In genomic region chr3:168988867-168989266, GRCh38 we compare ENCODE assay signal across 18 cellular contexts.
A peak's percentile ranks its signal among the peaks of the same experiment; 100 is the strongest.
DNase-seq lines count a peak whose midpoint lies in the region; ATAC-seq and TF ChIP-seq lines count a peak whose summit lies in the region.
"Had no signal": no experiment of that assay in that cellular context is flagged by ENCODE, and none has a peak within 500 bp of the region (broad histone marks: within the 10 kb centered on the region; RNA-seq: fewer than 3 reads in every experiment).

No MANE protein-coding gene starts in this region.

- no peaks in the 10 kb centered on the region for H3K79me2 ChIP-seq in ACC112 (ENCODE audit: control insufficient read depth, insufficient read depth, low read length, unreplicated experiment)
- no peaks in the 10 kb centered on the region for H3K79me2 ChIP-seq in smooth muscle cell (ENCODE audit: low read depth)

- H2AFZ ChIP-seq in ACC112 (ENCODE audit: low read length, unreplicated experiment) = peak overlapping the region; percentile 8
- H2AFZ ChIP-seq in smooth muscle cell (ENCODE audit: low read depth) = peak overlapping the region; percentile 3

- no peak overlapping the region for H3K4me2 ChIP-seq in smooth muscle cell

- H4K20me1 ChIP-seq in smooth muscle cell (ENCODE audit: low read depth) = no peaks in the 10 kb centered on the region

- H3K27me3 ChIP-seq in ACC112 (ENCODE audit: insufficient read depth, low read length) (no peaks in the 10 kb centered on the region), smooth muscle cell (ENCODE audit: low read depth) (no peaks in the 10 kb centered on the region)
- H3K27me3 ChIP-seq: BE2C had no signal

- H3K4me3 ChIP-seq in ACC112 (ENCODE audit: low read depth, low read length) (no peak overlapping the region), smooth muscle cell (no peak overlapping the region)

- 93% methylated on average over 1 of the region's 1 CpG for WGBS in smooth muscle cell (ENCODE audit: low lambda C conversion rate)

- H3K36me3 ChIP-seq in ACC112 (ENCODE audit: insufficient read depth, low read length) = no peaks in the 10 kb centered on the region
- no peaks in the 10 kb centered on the region for H3K36me3 ChIP-seq in smooth muscle cell (ENCODE audit: low read depth)
- H3K36me3 ChIP-seq: BE2C had no signal

- no peak overlapping the region for H3K9ac ChIP-seq in smooth muscle cell (ENCODE audit: low read depth)

- H3K4me1 ChIP-seq in ACC112 (ENCODE audit: control insufficient read depth, insufficient read depth, low read length, unreplicated experiment) = peaks cover 4% of the 10 kb centered on the region
- H3K4me1 ChIP-seq in smooth muscle cell (ENCODE audit: low read depth) = no peaks in the 10 kb centered on the region
- H3K4me1 ChIP-seq: BE2C had no signal

- TF ChIP-seq CTCF in smooth muscle cell (IDR thresholded peaks at IDR 0.05; ENCODE audit: borderline replicate concordance, insufficient read depth, poor library complexity, severe bottlenecking) = no peak

- ATAC-seq in HG03159 (IDR thresholded peaks at IDR 0.05; ENCODE audit: unreplicated experiment) = no peak
- ATAC-seq: HCT116 had no signal

- no peaks in the 10 kb centered on the region for H3F3A ChIP-seq in smooth muscle cell (ENCODE audit: low read depth)

- DNase-seq in NCI-H1105 treated with DMSO at 0.1 percent for 48 hours (lab: John Stamatoyannopoulos, UW) (peak; percentile 46), NCI-H1105 (lab: John Stamatoyannopoulos, UW) (no peak), NCI-H446 treated with DMSO at 0.1 percent for 48 hours (lab: John Stamatoyannopoulos, UW) (peak; percentile 66), smooth muscle cell (lab: John Stamatoyannopoulos, UW; ENCODE audit: unreplicated experiment) (no peak), amniotic stem cell (lab: John Stamatoyannopoulos, UW) (no peak)
- DNase-seq: 8988T; BE2C; CD4-positive, CD25-positive, alpha-beta regulatory T cell; CD8-positive, alpha-beta memory T cell; COR-L47; DMS153; DMS79 treated with DMSO at 0.1 percent for 48 hours; GF-D8; GOT3; H7 had no signal

- H3K27ac ChIP-seq in ACC112 (ENCODE audit: low read depth, low read length) (no peak overlapping the region), smooth muscle cell (ENCODE audit: low read depth) (no peak overlapping the region)

- no peaks in the 10 kb centered on the region for H3K9me3 ChIP-seq in smooth muscle cell (replicated peaks; ENCODE audit: low read depth)
- H3K9me3 ChIP-seq: BE2C had no signal

Comparison
In these comparisons a context has a peak if more than half of its experiments do, and no peak if none do; other contexts are left out.
1. DNase-seq: peak in NCI-H1105 treated with DMSO at 0.1 percent for 48 hours (single experiment) and NCI-H446 treated with DMSO at 0.1 percent for 48 hours (single experiment); none in NCI-H1105 (single experiment), smooth muscle cell (single experiment) and amniotic stem cell (single experiment).